10 cellular contexts compared by ENCODE assay signal in the genomic region with DNA sequence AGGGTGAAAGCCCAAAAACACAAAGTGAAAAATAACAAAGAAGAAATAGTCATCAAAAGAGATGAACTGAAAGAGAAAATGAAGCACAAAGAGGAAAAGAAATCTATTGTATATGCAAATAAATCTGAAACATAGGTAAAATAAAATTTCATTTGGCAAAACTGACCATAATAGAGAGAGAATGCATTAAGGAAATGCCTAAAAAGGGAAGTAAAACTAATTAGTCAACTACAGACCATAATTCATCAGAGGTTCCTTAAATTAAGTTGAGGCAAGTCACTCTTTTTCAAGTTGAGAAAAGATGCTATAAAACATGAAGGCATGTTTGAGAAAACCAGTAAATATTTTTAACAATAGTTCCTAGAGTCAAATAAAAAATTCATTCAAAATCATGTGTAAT.
DNase-seq lines count a peak whose midpoint lies in the region; ATAC-seq and TF ChIP-seq lines count a peak whose summit lies in the region.
"Had no signal": no experiment of that assay in that cellular context is flagged by ENCODE, and none has a peak within 500 bp of the region (broad histone marks: within the 10 kb centered on the region; RNA-seq: fewer than 3 reads in every experiment).

No MANE protein-coding gene starts in this region.

- ATAC-seq in GM19452 (IDR thresholded peaks at IDR 0.05; ENCODE audit: unreplicated experiment) (peak; percentile 73), HG02973 (IDR thresholded peaks at IDR 0.05; ENCODE audit: unreplicated experiment) (peak; percentile 65), Right ventricle myocardium inferior (no peak)
- ATAC-seq: activated CD8-positive, alpha-beta memory T cell treated with anti-CD3 and anti-CD28 coated beads, Interleukin-2, amount 10 ng/mL, durations not matched to agents 7 days and 5 days had no signal

- intact Hi-C loops in Right ventricle myocardium inferior (cut with DNase I): no loop called here

- DNase-seq in CD1c-positive myeloid dendritic cell (ENCODE audit: extremely low spot score): peak; percentile 63
- peak; percentile 38 for DNase-seq in NAMALWA (ENCODE audit: low spot score)
- DNase-seq in activated T-cell treated with anti-CD3 and anti-CD28 coated beads, Interleukin-2, amount 50 U/mL, for 1 hour: no peak
- DNase-seq in RWPE1 (ENCODE audit: low spot score): no peak
- DNase-seq in occipital lobe (lab: John Stamatoyannopoulos, UW): no peak
- no peak for DNase-seq in Right ventricle myocardium inferior (ENCODE audit: missing footprints)
- DNase-seq: activated CD8-positive, alpha-beta memory T cell treated with anti-CD3 and anti-CD28 coated beads, Interleukin-2, amount 10 ng/mL, durations not matched to agents 7 days and 5 days; DMS79 treated with DMSO at 0.1 percent for 48 hours had no signal

- H3K27ac ChIP-seq in RWPE1: no peak overlapping the region

- CTCF ChIA-PET in RWPE1 (lab: Yijun Ruan, JAX): no interaction called here

- TF ChIP-seq CTCF in RWPE1 (conservative IDR thresholded peaks at IDR 0.05; ENCODE audit: low read depth): no peak; the same call in 1 of the 2 replicates

- POLR2A ChIA-PET in RWPE1 (lab: Yijun Ruan, JAX; ENCODE audit: low non-redundant PET): no interaction called here

Comparison
In these comparisons a context has a peak if more than half of its experiments do, and no peak if none do; other contexts are left out.
1. DNase-seq: peak in CD1c-positive myeloid dendritic cell (single experiment) and NAMALWA (single experiment); none in activated T-cell treated with anti-CD3 and anti-CD28 coated beads, Interleukin-2, amount 50 U/mL, for 1 hour (single experiment), RWPE1 (single experiment), occipital lobe (single experiment) and Right ventricle myocardium inferior (single experiment).